ENCODE assay signal across 8 cellular contexts in the genomic region with DNA sequence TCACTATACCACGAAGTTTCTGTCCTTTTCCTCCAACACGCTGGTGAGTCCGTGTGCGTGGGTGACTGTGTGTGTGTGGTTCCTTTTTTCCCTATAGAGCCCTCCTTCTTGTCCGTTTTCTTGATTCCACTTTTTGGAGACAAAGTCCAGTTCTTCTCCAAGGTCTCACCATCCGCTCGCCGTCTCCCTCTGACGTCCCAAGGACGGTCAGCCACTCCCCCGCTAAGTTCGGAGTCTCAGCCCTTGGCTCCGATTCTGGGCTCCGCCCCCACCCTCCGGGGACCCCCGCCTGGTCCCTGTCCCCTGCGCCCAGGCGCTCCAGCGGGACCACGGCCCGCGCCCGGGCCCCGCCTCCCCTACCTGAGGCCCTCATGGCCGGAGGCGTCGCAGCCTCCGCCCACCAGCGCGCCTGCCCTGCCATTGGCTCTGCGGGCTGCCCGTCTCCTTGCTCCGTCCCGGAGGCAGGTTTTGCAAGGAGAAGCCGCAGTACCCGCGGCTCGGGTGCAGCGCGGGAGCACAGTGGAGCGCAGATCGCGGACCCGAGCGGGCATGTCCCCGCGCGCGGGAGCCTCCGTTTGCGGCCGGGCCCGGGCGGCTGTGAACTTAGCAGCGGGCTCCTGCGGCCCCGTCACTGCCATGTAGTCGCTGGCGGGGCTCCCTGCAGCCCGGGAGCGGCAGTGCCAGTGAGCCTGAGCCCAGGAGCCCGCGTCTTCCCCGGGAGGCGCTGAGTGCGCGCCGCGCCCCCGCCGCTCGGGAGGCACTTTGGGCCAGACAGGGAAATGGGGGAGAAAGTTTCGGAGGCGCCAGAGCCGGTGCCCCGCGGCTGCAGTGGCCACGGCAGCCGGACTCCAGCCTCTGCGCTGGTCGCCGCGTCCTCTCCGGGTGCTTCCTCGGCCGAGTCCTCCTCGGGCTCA. TPM values are rescaled to one million over a fixed set of nuclear protein-coding genes. Genes with fewer than 3 reads are reported as not detected.
DNase-seq lines count a peak whose midpoint lies in the region; ATAC-seq and TF ChIP-seq lines count a peak whose summit lies in the region.

Gene MAST4 (plus strand): TSS at position 517 of the 914 bp plus-strand sequence. CDS start 263 bp downstream, at position 780.

- H3K4me1 ChIP-seq in MM.1S (ENCODE audit: low read length) (peaks cover 3% of the 10 kb centered on the region; the same call in 1 of the 2 replicates), adipocyte (ENCODE audit: control insufficient read depth, insufficient read depth, low read length) (peaks cover 17% of the 10 kb centered on the region), heart left ventricle (peaks cover 0 to 36% (median 12%) of the 10 kb centered on the region in 12 donors), ovary (ENCODE audit: insufficient read depth) (peaks cover 10% of the 10 kb centered on the region)

- POLR2A ChIA-PET in HEK293T (lab: Yijun Ruan, JAX) = no interaction called here

- TF ChIP-seq CTCF in MM.1S (IDR thresholded peaks at IDR 0.05; ENCODE audit: low read length) (no peak), heart left ventricle (IDR thresholded peaks at IDR 0.05) (no peak), ovary (IDR thresholded peaks at IDR 0.05) (no peak)

- DNase-seq in GM03348 (ENCODE audit: low spot score) = peak; percentile 96
- DNase-seq in HEK293T (ENCODE audit: extremely low spot score) = peak; percentile 93
- peak; percentile 94 for DNase-seq in MM.1S
- peak; percentile 66 for DNase-seq in SK-MEL-5 (ENCODE audit: low read depth, low spot score)
- DNase-seq in adipocyte (ENCODE audit: low read depth) = peak; percentile 82
- DNase-seq in heart left ventricle = peak; percentile 92 to 95 (median 94)
- peak; percentile 95 to 98 (median 96) for DNase-seq in ovary
- DNase-seq in ureter (ENCODE audit: low spot score) = peak; percentile 91

- TF ChIP-seq POLR2A in heart left ventricle (IDR thresholded peaks at IDR 0.05) (peak; percentile 89 to 97), ovary (IDR thresholded peaks at IDR 0.05) (peak; percentile 90)

- no peak for TF ChIP-seq EP300 in ovary (IDR thresholded peaks at IDR 0.05)

- H3K79me2 ChIP-seq in MM.1S (ENCODE audit: low read length) = no peaks in the 10 kb centered on the region

- no peak within 1 kb of the TSS for H3K27ac ChIP-seq in MM.1S (ENCODE audit: low read length)
- H3K27ac ChIP-seq in heart left ventricle = peak within 1 kb of the TSS; percentile 41 to 88 (median 71)
- peak within 1 kb of the TSS; percentile 64 to 76 for H3K27ac ChIP-seq in ovary

- peaks cover 6% of the 10 kb centered on the region; the same call in 1 of the 2 replicates for H3K27me3 ChIP-seq in MM.1S (replicated peaks; ENCODE audit: insufficient read depth, low read length)
- peaks cover 83% of the 10 kb centered on the region for H3K27me3 ChIP-seq in adipocyte (replicated peaks; ENCODE audit: control insufficient read depth, insufficient read depth, low read length)
- H3K27me3 ChIP-seq in heart left ventricle = peaks cover 0 to 41% (median 0%) of the 10 kb centered on the region in 9 donors
- H3K27me3 ChIP-seq in ovary = no peaks in the 10 kb centered on the region

- H2AFZ ChIP-seq in MM.1S (ENCODE audit: low read length) = peak within 1 kb of the TSS; percentile 84

- intact Hi-C loops in heart left ventricle (cut with DNase I) = loop anchor here in 8 of 10 donors (2.0 to 10.0 kb wide), 9 partner anchors 141 to 291 kb away; no protein-coding TSS in a partner anchor
- intact Hi-C loops in ovary (cut with DNase I) = loop anchor here in 2 of 4 donors (5.0 kb wide), 1 partner anchor 146 kb away; no protein-coding TSS in a partner anchor

- CTCF ChIA-PET in HEK293T (lab: Yijun Ruan, JAX) = no interaction called here

- peak within 1 kb of the TSS; percentile 55; the same call in 1 of the 2 replicates for H3K9ac ChIP-seq in MM.1S (ENCODE audit: low read length)
- peak within 1 kb of the TSS; percentile 43 for H3K9ac ChIP-seq in adipocyte (ENCODE audit: low read length)

- no peaks in the 10 kb centered on the region for H3K9me3 ChIP-seq in MM.1S (replicated peaks; ENCODE audit: insufficient read depth, low read length)
- no peaks in the 10 kb centered on the region for H3K9me3 ChIP-seq in adipocyte (ENCODE audit: control insufficient read depth, low read length)
- H3K9me3 ChIP-seq in heart left ventricle = no peaks in the 10 kb centered on the region
- H3K9me3 ChIP-seq in ovary = no peaks in the 10 kb centered on the region

- no peaks in the 10 kb centered on the region for H3F3A ChIP-seq in MM.1S (ENCODE audit: insufficient read depth, low read length)

- H4K20me1 ChIP-seq in MM.1S (ENCODE audit: insufficient read depth, low read length) = no peaks in the 10 kb centered on the region

- H3K36me3 ChIP-seq in MM.1S (replicated peaks; ENCODE audit: insufficient read depth, low read length) (no peaks in the 10 kb centered on the region), adipocyte (ENCODE audit: control insufficient read depth, insufficient read depth, low read length, severe bottlenecking) (no peaks in the 10 kb centered on the region), heart left ventricle (no peaks in the 10 kb centered on the region), ovary (no peaks in the 10 kb centered on the region)

- H3K9me2 ChIP-seq in MM.1S (replicated peaks; ENCODE audit: insufficient read depth, low read length) = no peaks in the 10 kb centered on the region

- 1% methylated on average over 62 to 87 of the region's 87 CpGs for WGBS in heart left ventricle, 4 donors
- WGBS in ovary, 3 donors = 0 to 1% (median 0%) methylated on average over 49 to 87 of the region's 87 CpGs

- ATAC-seq in heart left ventricle = peak; percentile 93 to 97 (median 95)

- H3K4me3 ChIP-seq in MM.1S (ENCODE audit: low read length) (peak within 1 kb of the TSS; percentile 66), adipocyte (ENCODE audit: low read length) (peak within 1 kb of the TSS; percentile 84), heart left ventricle (peak within 1 kb of the TSS; percentile 69 to 97 (median 82)), ovary (peak within 1 kb of the TSS; percentile 71)

- H3K4me2 ChIP-seq in MM.1S (ENCODE audit: low read depth, low read length) = peak within 1 kb of the TSS; percentile 94

- in situ Hi-C loops in SK-MEL-5 (cut with HindIII; ENCODE audit: low pct_unique_long_range_greater_than_20kb, low sequenced_read_pairs) = no loop called here

TF ChIP-seq in HEK293T, 16 proteins besides CTCF, POLR2A, EP300 and RAD21:
- no peak for TF ChIP-seq CTBP1 (IDR thresholded peaks at IDR 0.05; ENCODE audit: borderline replicate concordance)
- no peak for TF ChIP-seq FOXK2 (IDR thresholded peaks at IDR 0.05)
- peak; percentile 99 for TF ChIP-seq PKNOX1 (IDR thresholded peaks at IDR 0.05)
- peak; percentile 26; the same call in 1 of the 2 replicates for TF ChIP-seq ELF4 (IDR thresholded peaks at IDR 0.05)

RNA-seq across cellular contexts. Expression of gene MAST4, which starts in this region (rescaled TPM):
- 1.6 and 3.3 TPM in 2 replicates for total RNA-seq in SK-MEL-5 (2014; rRNA removed; shearing (Covaris generic))
- 3.4 and 5.3 TPM in 2 replicates for polyA plus RNA-seq in SK-MEL-5 (2015; cell fraction: cytosol; rRNA removed)
- 1.7 and 4.5 TPM in 2 replicates for polyA plus RNA-seq in SK-MEL-5 (2015; cell fraction: nucleus; rRNA removed)
- total RNA-seq in heart left ventricle = 10 to 100 TPM; 54.9 to 96.2 (median 70.0) TPM
- 10 to 100 TPM; 26.8 to 59.9 TPM for polyA plus RNA-seq in heart left ventricle
- total RNA-seq in ovary = 10 to 100 TPM; 55.3 to 86.3 (median 59.9) TPM
- polyA plus RNA-seq in ovary = 10 to 100 TPM; 11.6 to 21.6 TPM
- total RNA-seq in ureter = 114 TPM

Comparison
In these comparisons a context has a peak if more than half of its experiments do, and no peak if none do; other contexts are left out.
1. RNA of gene MAST4 (total RNA-seq): 114 TPM in ureter (single experiment), 54.9 to 96.2 TPM in heart left ventricle and 55.3 to 86.3 TPM in ovary; 1.6 to 3.3 TPM in SK-MEL-5; every median in the first group is over 10 times any median in the second.
2. Peak in every context shown above with its lines, with median percentiles within 50 percentile points of each other: DNase-seq and H3K4me3 ChIP-seq.